8 cellular contexts compared by ENCODE assay signal in genomic region chr17:50150354-50151040, GRCh38.
DNase-seq lines count a peak whose midpoint lies in the region; ATAC-seq, FAIRE-seq and TF ChIP-seq lines count a peak whose summit lies in the region.

A gene with protein sequence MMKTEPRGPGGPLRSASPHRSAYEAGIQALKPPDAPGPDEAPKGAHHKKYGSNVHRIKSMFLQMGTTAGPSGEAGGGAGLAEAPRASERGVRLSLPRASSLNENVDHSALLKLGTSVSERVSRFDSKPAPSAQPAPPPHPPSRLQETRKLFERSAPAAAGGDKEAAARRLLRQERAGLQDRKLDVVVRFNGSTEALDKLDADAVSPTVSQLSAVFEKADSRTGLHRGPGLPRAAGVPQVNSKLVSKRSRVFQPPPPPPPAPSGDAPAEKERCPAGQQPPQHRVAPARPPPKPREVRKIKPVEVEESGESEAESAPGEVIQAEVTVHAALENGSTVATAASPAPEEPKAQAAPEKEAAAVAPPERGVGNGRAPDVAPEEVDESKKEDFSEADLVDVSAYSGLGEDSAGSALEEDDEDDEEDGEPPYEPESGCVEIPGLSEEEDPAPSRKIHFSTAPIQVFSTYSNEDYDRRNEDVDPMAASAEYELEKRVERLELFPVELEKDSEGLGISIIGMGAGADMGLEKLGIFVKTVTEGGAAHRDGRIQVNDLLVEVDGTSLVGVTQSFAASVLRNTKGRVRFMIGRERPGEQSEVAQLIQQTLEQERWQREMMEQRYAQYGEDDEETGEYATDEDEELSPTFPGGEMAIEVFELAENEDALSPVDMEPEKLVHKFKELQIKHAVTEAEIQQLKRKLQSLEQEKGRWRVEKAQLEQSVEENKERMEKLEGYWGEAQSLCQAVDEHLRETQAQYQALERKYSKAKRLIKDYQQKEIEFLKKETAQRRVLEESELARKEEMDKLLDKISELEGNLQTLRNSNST (minus strand): TSS chr17:50150677. CDS start chr17:50150513, 164 bp downstream.

- H3K9me3 ChIP-seq in muscle layer of colon (ENCODE audit: low read length) = no peaks in the 10 kb centered on the region

- peak within 1 kb of the TSS; percentile 100 for H3K27ac ChIP-seq in muscle layer of colon (ENCODE audit: low read depth, low read length)

- H3K27me3 Mint-ChIP-seq in effector memory CD8-positive, alpha-beta T cell = no peaks in the 10 kb centered on the region

- peak; percentile 1 for ATAC-seq in effector memory CD8-positive, alpha-beta T cell (replicated peaks)
- ATAC-seq in HG03432 (IDR thresholded peaks at IDR 0.05; ENCODE audit: unreplicated experiment) = no peak

- FAIRE-seq in D721Med (lab: Jason Lieb, UNC) (no peak), RCC 7860 (lab: Jason Lieb, UNC) (no peak)

- peaks cover 13% of the 10 kb centered on the region for H3K36me3 Mint-ChIP-seq in effector memory CD8-positive, alpha-beta T cell (ENCODE audit: insufficient read depth)

- H3K4me1 Mint-ChIP-seq in effector memory CD8-positive, alpha-beta T cell (ENCODE audit: low read depth in 2 of 2) = peaks cover 33 to 39% of the 10 kb centered on the region in 2 donors

- H3K9me3 Mint-ChIP-seq in effector memory CD8-positive, alpha-beta T cell = no peaks in the 10 kb centered on the region

- peaks cover 69% of the 10 kb centered on the region for H3K4me1 ChIP-seq in muscle layer of colon (ENCODE audit: insufficient read depth, low read length)

- H3K4me3 ChIP-seq in NB4 (ENCODE audit: low read depth, low read length) (peak within 1 kb of the TSS; percentile 73), muscle layer of colon (ENCODE audit: low read depth in 1 of 2, low read length in 2 of 2) (peak within 1 kb of the TSS; percentile 79 to 88)

- peak within 1 kb of the TSS; percentile 94 to 98 for H3K4me3 Mint-ChIP-seq in effector memory CD8-positive, alpha-beta T cell

- no peaks in the 10 kb centered on the region for H3K27me3 ChIP-seq in muscle layer of colon (ENCODE audit: control insufficient read depth in 1 of 2, insufficient read depth in 2 of 2, low read length in 2 of 2)

- peak within 1 kb of the TSS; percentile 80 for H3K9ac ChIP-seq in muscle layer of colon (ENCODE audit: low read length)

- TF ChIP-seq CTCF in NB4 (IDR thresholded peaks at IDR 0.05; ENCODE audit: low read depth, low read length) (no peak), D721Med (IDR thresholded peaks at IDR 0.05; ENCODE audit: insufficient read depth, missing control alignments) (no peak)

- no peaks in the 10 kb centered on the region for H3K36me3 ChIP-seq in muscle layer of colon (ENCODE audit: insufficient read depth, low read length)

- TF ChIP-seq POLR2A in NB4 (IDR thresholded peaks at IDR 0.05; ENCODE audit: extremely low read depth, insufficient read length) = no peak

- H3K27ac Mint-ChIP-seq in effector memory CD8-positive, alpha-beta T cell = peak within 1 kb of the TSS; percentile 93 to 97

- peak; percentile 61 for DNase-seq in COLO668 (lab: John Stamatoyannopoulos, UW; ENCODE audit: unreplicated experiment)
- no peak for DNase-seq in NB4 (ENCODE audit: low read depth)
- DNase-seq in effector memory CD8-positive, alpha-beta T cell = no peak
- no peak for DNase-seq in D721Med (ENCODE audit: insufficient read length, low spot score)
- DNase-seq in iPS-NIHi7 (ENCODE audit: extremely low spot score) = no peak
- no peak for DNase-seq in RCC 7860 (ENCODE audit: low spot score)
